ENCODE assay signal across 16 cellular contexts in genomic region chr20:61976275-61976649, GRCh38.
DNase-seq lines count a peak whose midpoint lies in the region; ATAC-seq lines count a peak whose summit lies in the region.
"Had no signal": no experiment of that assay in that cellular context is flagged by ENCODE, and none has a peak within 500 bp of the region (broad histone marks: within the 10 kb centered on the region; RNA-seq: fewer than 3 reads in every experiment).

No MANE protein-coding gene starts in this region.

- DNase-seq in cardiac septum (ENCODE audit: low spot score) (peak; percentile 51), right cardiac atrium (no peak), left lobe of liver (ENCODE audit: low spot score) (no peak), retina (peak; percentile 14), EL (no peak), NOMO-1 (lab: John Stamatoyannopoulos, UW; ENCODE audit: unreplicated experiment in 2 of 2) (no peak)
- DNase-seq: DMS 273 treated with DMSO at 0.1 percent for 48 hours, DND-41, KBM-7, NCI-H1694 treated with DMSO at 0.1 percent for 48 hours, NCI-H510A treated with DMSO at 0.1 percent for 48 hours, NCI-H82 had no signal

- H3K27me3 ChIP-seq in right cardiac atrium (ENCODE audit: control insufficient read depth, insufficient read depth) = no peaks in the 10 kb centered on the region

- H3K9me3 ChIP-seq in right cardiac atrium (ENCODE audit: control insufficient read depth, low read length) = no peaks in the 10 kb centered on the region

- intact Hi-C loops in cardiac septum (cut with DNase I) (no loop called here), right cardiac atrium (cut with DNase I) (no loop called here)

- ATAC-seq in right cardiac atrium = no peak
- ATAC-seq in left lobe of liver = peak; percentile 15
- ATAC-seq in HG02571 (IDR thresholded peaks at IDR 0.05; ENCODE audit: unreplicated experiment) = no peak
- ATAC-seq in GM18502 (IDR thresholded peaks at IDR 0.05; ENCODE audit: poor library complexity, unreplicated experiment) = no peak

- no peak overlapping the region for H3K27ac ChIP-seq in right cardiac atrium (ENCODE audit: low read length)
- H3K27ac ChIP-seq: 22Rv1, RWPE1 had no signal

- H3K4me3 ChIP-seq in right cardiac atrium (ENCODE audit: low read length) = no peak overlapping the region

- 93% methylated on average over 7 of the region's 7 CpGs for WGBS in right cardiac atrium

- no peaks in the 10 kb centered on the region for H3K4me1 ChIP-seq in right cardiac atrium (ENCODE audit: control insufficient read depth, insufficient read depth, low read length)

Comparison
In these comparisons a context has a peak if more than half of its experiments do, and no peak if none do; other contexts are left out.
1. DNase-seq: peak in cardiac septum (single experiment) and retina (single experiment); none in right cardiac atrium (0 of 3), left lobe of liver (single experiment), EL (single experiment) and NOMO-1 (0 of 2).